ENCODE assay signal across 1 cellular context in genomic region chr6:133609404-133610270, GRCh38.
TF ChIP-seq lines count a peak whose summit lies in the region.

No MANE protein-coding gene starts in this region.

TF ChIP-seq in HEK293, 187 proteins besides CTCF, POLR2A, EP300 and RAD21 (continued from another document and continues in another):
- TF ChIP-seq PRDM10 (tag by site-specific recombination; IDR thresholded peaks at IDR 0.05) (no peak), SP2 (tag by site-specific recombination; IDR thresholded peaks at IDR 0.05) (no peak), ZNF416 (tag by site-specific recombination; IDR thresholded peaks at IDR 0.05) (no peak), ZIC2 (tag by site-specific recombination; IDR thresholded peaks at IDR 0.05) (no peak), GFI1B (tag by site-specific recombination; IDR thresholded peaks at IDR 0.05) (no peak), ZBTB48 (tag by site-specific recombination; IDR thresholded peaks at IDR 0.05) (no peak), REST (tag by site-specific recombination; IDR thresholded peaks at IDR 0.05) (no peak), ZFP69B (tag by site-specific recombination; IDR thresholded peaks at IDR 0.05) (no peak), ZNF629 (tag by site-specific recombination; IDR thresholded peaks at IDR 0.05) (peak; percentile 95), ZNF148 (tag by site-specific recombination; IDR thresholded peaks at IDR 0.05; ENCODE audit: borderline replicate concordance) (no peak), ZNF585B (tag by site-specific recombination; IDR thresholded peaks at IDR 0.05) (no peak), ZNF473 (tag by site-specific recombination; IDR thresholded peaks at IDR 0.05) (no peak), KLF1 (tag by site-specific recombination; IDR thresholded peaks at IDR 0.05) (no peak), ZFP37 (tag by site-specific recombination; IDR thresholded peaks at IDR 0.05) (no peak), ZSCAN5A (tag by site-specific recombination; IDR thresholded peaks at IDR 0.05) (no peak), ZNF521 (tag by site-specific recombination; IDR thresholded peaks at IDR 0.05) (no peak), ZBTB49 (tag by site-specific recombination; IDR thresholded peaks at IDR 0.05; ENCODE audit: low read depth) (no peak), GLI4 (tag by site-specific recombination; IDR thresholded peaks at IDR 0.05) (no peak), GLIS1 (tag by site-specific recombination; IDR thresholded peaks at IDR 0.05) (no peak), ZBTB26 (tag by site-specific recombination; optimal IDR thresholded peaks at IDR 0.05) (no peak), ZNF548 (tag by site-specific recombination; IDR thresholded peaks at IDR 0.05) (no peak), PRDM1 (tag by site-specific recombination; IDR thresholded peaks at IDR 0.05) (peak; percentile 18; the same call in 1 of the 2 replicates), ZNF248 (tag by site-specific recombination; IDR thresholded peaks at IDR 0.05) (no peak), ZNF274 (IDR thresholded peaks at IDR 0.05; ENCODE audit: low read length) (no peak), ZNF274 (tag by site-specific recombination; IDR thresholded peaks at IDR 0.05; ENCODE audit: borderline replicate concordance) (no peak), YY2 (tag by site-specific recombination; IDR thresholded peaks at IDR 0.05) (peak; percentile 36; the same call in 1 of the 2 replicates), ZNF626 (tag by site-specific recombination; IDR thresholded peaks at IDR 0.05) (no peak), ZNF571 (tag by site-specific recombination; IDR thresholded peaks at IDR 0.05) (no peak), ZNF311 (tag by site-specific recombination; IDR thresholded peaks at IDR 0.05; ENCODE audit: borderline replicate concordance) (no peak), KLF9 (tag by site-specific recombination; IDR thresholded peaks at IDR 0.05; ENCODE audit: low read depth) (no peak), ZNF114 (tag by site-specific recombination; IDR thresholded peaks at IDR 0.05) (no peak), SCRT2 (tag by site-specific recombination; IDR thresholded peaks at IDR 0.05) (no peak), ZNF623 (tag by site-specific recombination; IDR thresholded peaks at IDR 0.05) (no peak), ZNF529 (tag by site-specific recombination; IDR thresholded peaks at IDR 0.05; ENCODE audit: insufficient replicate concordance) (no peak), ZFP41 (tag by site-specific recombination; IDR thresholded peaks at IDR 0.05; ENCODE audit: borderline replicate concordance) (no peak), ZBTB21 (tag by site-specific recombination; IDR thresholded peaks at IDR 0.05) (peak; percentile 51; the same call in 1 of the 2 replicates), ZNF155 (tag by site-specific recombination; IDR thresholded peaks at IDR 0.05) (no peak), KLF8 (tag by site-specific recombination; IDR thresholded peaks at IDR 0.05) (no peak), KLF10 (tag by site-specific recombination; IDR thresholded peaks at IDR 0.05) (no peak), ZNF132 (tag by site-specific recombination; IDR thresholded peaks at IDR 0.05; ENCODE audit: borderline replicate concordance) (no peak), INSM2 (tag by site-specific recombination; IDR thresholded peaks at IDR 0.05) (peak; percentile 87), ZNF549 (tag by site-specific recombination; IDR thresholded peaks at IDR 0.05) (no peak), GLIS2 (tag by site-specific recombination; IDR thresholded peaks at IDR 0.05) (no peak), ZNF404 (tag by site-specific recombination; IDR thresholded peaks at IDR 0.05) (no peak), GLI2 (tag by site-specific recombination; IDR thresholded peaks at IDR 0.05; ENCODE audit: borderline replicate concordance, low read depth) (0 out of 2 replicates have a peak, but pooled peaks have one; percentile 18), ZNF174 (tag by site-specific recombination; IDR thresholded peaks at IDR 0.05) (no peak), FEZF1 (tag by site-specific recombination; IDR thresholded peaks at IDR 0.05) (no peak), ZNF426 (tag by site-specific recombination; IDR thresholded peaks at IDR 0.05) (no peak)
- TF ChIP-seq, protein P1, sequence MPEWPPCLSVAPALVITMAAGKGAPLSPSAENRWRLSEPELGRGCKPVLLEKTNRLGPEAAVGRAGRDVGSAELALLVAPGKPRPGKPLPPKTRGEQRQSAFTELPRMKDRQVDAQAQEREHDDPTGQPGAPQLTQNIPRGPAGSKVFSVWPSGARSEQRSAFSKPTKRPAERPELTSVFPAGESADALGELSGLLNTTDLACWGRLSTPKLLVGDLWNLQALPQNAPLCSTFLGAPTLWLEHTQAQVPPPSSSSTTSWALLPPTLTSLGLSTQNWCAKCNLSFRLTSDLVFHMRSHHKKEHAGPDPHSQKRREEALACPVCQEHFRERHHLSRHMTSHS (tag by site-specific recombination; IDR thresholded peaks at IDR 0.05): no peak
- TF ChIP-seq, protein P2, sequence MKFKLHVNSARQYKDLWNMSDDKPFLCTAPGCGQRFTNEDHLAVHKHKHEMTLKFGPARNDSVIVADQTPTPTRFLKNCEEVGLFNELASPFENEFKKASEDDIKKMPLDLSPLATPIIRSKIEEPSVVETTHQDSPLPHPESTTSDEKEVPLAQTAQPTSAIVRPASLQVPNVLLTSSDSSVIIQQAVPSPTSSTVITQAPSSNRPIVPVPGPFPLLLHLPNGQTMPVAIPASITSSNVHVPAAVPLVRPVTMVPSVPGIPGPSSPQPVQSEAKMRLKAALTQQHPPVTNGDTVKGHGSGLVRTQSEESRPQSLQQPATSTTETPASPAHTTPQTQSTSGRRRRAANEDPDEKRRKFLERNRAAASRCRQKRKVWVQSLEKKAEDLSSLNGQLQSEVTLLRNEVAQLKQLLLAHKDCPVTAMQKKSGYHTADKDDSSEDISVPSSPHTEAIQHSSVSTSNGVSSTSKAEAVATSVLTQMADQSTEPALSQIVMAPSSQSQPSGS (tag by site-specific recombination; IDR thresholded peaks at IDR 0.05; ENCODE audit: low read depth): no peak
